In the genomic region with DNA sequence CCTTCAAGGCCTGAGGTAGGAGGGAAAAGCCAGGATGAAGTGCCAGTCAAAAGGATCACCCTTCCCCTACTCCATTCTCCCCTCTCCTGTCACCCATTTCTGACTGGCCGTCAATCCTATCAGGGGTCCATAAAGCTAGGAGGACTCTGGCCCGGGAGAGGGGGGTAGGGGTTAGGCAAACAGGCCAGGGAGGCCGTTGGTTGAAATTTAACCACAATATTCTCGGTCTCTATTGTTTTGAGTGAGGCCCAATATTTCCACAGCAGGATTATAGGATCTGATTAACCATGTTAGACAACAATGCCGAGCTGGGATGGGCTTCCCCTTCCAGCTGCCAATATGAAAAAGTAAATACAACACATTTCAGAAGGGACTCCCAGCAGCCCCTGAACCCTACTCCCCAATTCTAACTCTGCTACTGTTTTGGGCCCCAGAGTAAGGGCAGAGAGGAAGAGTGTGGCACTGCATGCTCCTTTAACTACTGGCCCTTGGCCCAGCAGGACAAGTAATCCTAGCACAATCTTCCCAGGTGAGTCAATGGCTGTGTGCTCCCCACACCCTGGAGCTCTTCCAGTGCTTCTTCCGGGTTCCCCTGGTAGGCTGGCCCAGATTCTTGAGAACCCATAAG, we compare ENCODE assay signal across 1 cellular context.
TF ChIP-seq lines count a peak whose summit lies in the region.

No MANE protein-coding gene starts in this region.

TF ChIP-seq in HepG2, 621 proteins besides CTCF, POLR2A, EP300 and RAD21 (continued from another document and continues in another):
- TF ChIP-seq, protein P1, sequence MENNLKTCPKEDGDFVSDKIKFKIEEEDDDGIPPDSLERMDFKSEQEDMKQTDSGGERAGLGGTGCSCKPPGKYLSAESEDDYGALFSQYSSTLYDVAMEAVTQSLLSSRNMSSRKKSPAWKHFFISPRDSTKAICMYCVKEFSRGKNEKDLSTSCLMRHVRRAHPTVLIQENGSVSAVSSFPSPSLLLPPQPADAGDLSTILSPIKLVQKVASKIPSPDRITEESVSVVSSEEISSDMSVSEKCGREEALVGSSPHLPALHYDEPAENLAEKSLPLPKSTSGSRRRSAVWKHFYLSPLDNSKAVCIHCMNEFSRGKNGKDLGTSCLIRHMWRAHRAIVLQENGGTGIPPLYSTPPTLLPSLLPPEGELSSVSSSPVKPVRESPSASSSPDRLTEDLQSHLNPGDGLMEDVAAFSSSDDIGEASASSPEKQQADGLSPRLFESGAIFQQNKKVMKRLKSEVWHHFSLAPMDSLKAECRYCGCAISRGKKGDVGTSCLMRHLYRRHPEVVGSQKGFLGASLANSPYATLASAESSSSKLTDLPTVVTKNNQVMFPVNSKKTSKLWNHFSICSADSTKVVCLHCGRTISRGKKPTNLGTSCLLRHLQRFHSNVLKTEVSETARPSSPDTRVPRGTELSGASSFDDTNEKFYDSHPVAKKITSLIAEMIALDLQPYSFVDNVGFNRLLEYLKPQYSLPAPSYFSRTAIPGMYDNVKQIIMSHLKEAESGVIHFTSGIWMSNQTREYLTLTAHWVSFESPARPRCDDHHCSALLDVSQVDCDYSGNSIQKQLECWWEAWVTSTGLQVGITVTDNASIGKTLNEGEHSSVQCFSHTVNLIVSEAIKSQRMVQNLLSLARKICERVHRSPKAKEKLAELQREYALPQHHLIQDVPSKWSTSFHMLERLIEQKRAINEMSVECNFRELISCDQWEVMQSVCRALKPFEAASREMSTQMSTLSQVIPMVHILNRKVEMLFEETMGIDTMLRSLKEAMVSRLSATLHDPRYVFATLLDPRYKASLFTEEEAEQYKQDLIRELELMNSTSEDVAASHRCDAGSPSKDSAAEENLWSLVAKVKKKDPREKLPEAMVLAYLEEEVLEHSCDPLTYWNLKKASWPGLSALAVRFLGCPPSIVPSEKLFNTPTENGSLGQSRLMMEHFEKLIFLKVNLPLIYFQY (CRISPR knock-in tag; IDR thresholded peaks at IDR 0.05; ENCODE audit: borderline replicate concordance), result peak; percentile 77; the same call in 1 of the 2 replicates
- TF ChIP-seq ZNF598 (CRISPR knock-in tag; IDR thresholded peaks at IDR 0.05; ENCODE audit: borderline replicate concordance), result peak; percentile 44; the same call in 1 of the 2 replicates
- no peak for TF ChIP-seq ZNF124 (CRISPR knock-in tag; IDR thresholded peaks at IDR 0.05)
- TF ChIP-seq KIAA2018 (CRISPR knock-in tag; IDR thresholded peaks at IDR 0.05; ENCODE audit: borderline replicate concordance), result no peak
- TF ChIP-seq, protein P2, sequence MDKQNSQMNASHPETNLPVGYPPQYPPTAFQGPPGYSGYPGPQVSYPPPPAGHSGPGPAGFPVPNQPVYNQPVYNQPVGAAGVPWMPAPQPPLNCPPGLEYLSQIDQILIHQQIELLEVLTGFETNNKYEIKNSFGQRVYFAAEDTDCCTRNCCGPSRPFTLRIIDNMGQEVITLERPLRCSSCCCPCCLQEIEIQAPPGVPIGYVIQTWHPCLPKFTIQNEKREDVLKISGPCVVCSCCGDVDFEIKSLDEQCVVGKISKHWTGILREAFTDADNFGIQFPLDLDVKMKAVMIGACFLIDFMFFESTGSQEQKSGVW (CRISPR knock-in tag; IDR thresholded peaks at IDR 0.05; ENCODE audit: borderline replicate concordance), result no peak
- TF ChIP-seq ZNF788 (CRISPR knock-in tag; IDR thresholded peaks at IDR 0.05; ENCODE audit: borderline replicate concordance), result no peak; the same call in 1 of the 2 replicates
- peak; percentile 25; the same call in 1 of the 2 replicates for TF ChIP-seq PHF8 (CRISPR knock-in tag; IDR thresholded peaks at IDR 0.05)
- TF ChIP-seq ZNF670 (CRISPR knock-in tag; IDR thresholded peaks at IDR 0.05; ENCODE audit: borderline replicate concordance), result 0 out of 2 replicates have a peak, but pooled peaks have one; percentile 52
- peak; percentile 51; the same call in 1 of the 2 replicates for TF ChIP-seq BORCS8-MEF2B (CRISPR knock-in tag; IDR thresholded peaks at IDR 0.05)
- TF ChIP-seq MIXL1 (CRISPR knock-in tag; IDR thresholded peaks at IDR 0.05), result peak; percentile 70
- TF ChIP-seq, protein P3, sequence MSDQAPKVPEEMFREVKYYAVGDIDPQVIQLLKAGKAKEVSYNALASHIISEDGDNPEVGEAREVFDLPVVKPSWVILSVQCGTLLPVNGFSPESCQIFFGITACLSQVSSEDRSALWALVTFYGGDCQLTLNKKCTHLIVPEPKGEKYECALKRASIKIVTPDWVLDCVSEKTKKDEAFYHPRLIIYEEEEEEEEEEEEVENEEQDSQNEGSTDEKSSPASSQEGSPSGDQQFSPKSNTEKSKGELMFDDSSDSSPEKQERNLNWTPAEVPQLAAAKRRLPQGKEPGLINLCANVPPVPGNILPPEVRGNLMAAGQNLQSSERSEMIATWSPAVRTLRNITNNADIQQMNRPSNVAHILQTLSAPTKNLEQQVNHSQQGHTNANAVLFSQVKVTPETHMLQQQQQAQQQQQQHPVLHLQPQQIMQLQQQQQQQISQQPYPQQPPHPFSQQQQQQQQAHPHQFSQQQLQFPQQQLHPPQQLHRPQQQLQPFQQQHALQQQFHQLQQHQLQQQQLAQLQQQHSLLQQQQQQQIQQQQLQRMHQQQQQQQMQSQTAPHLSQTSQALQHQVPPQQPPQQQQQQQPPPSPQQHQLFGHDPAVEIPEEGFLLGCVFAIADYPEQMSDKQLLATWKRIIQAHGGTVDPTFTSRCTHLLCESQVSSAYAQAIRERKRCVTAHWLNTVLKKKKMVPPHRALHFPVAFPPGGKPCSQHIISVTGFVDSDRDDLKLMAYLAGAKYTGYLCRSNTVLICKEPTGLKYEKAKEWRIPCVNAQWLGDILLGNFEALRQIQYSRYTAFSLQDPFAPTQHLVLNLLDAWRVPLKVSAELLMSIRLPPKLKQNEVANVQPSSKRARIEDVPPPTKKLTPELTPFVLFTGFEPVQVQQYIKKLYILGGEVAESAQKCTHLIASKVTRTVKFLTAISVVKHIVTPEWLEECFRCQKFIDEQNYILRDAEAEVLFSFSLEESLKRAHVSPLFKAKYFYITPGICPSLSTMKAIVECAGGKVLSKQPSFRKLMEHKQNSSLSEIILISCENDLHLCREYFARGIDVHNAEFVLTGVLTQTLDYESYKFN (CRISPR knock-in tag; conservative IDR thresholded peaks at IDR 0.05), result peak; percentile 97
- no peak for TF ChIP-seq IKZF4 (CRISPR knock-in tag; IDR thresholded peaks at IDR 0.05; ENCODE audit: borderline replicate concordance, low read depth, not compliant biosample characterization)
- TF ChIP-seq FLYWCH1 (CRISPR knock-in tag; IDR thresholded peaks at IDR 0.05), result no peak
- no peak for TF ChIP-seq MBNL3 (CRISPR knock-in tag; conservative IDR thresholded peaks at IDR 0.05)
- TF ChIP-seq PCBP1 (IDR thresholded peaks at IDR 0.05; ENCODE audit: borderline replicate concordance, low read depth, low read length), result no peak
- no peak for TF ChIP-seq ZSCAN29 (CRISPR knock-in tag; conservative IDR thresholded peaks at IDR 0.05)
- TF ChIP-seq, protein P4, sequence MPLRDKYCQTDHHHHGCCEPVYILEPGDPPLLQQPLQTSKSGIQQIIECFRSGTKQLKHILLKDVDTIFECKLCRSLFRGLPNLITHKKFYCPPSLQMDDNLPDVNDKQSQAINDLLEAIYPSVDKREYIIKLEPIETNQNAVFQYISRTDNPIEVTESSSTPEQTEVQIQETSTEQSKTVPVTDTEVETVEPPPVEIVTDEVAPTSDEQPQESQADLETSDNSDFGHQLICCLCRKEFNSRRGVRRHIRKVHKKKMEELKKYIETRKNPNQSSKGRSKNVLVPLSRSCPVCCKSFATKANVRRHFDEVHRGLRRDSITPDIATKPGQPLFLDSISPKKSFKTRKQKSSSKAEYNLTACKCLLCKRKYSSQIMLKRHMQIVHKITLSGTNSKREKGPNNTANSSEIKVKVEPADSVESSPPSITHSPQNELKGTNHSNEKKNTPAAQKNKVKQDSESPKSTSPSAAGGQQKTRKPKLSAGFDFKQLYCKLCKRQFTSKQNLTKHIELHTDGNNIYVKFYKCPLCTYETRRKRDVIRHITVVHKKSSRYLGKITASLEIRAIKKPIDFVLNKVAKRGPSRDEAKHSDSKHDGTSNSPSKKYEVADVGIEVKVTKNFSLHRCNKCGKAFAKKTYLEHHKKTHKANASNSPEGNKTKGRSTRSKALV (CRISPR knock-in tag; IDR thresholded peaks at IDR 0.05), result peak; percentile 66; the same call in 1 of the 2 replicates
- no peak for TF ChIP-seq ZNF790 (CRISPR knock-in tag; IDR thresholded peaks at IDR 0.05; ENCODE audit: borderline replicate concordance)
- no peak for TF ChIP-seq NONO (IDR thresholded peaks at IDR 0.05)
- peak; percentile 75; the same call in 1 of the 2 replicates for TF ChIP-seq NONO (CRISPR knock-in tag; conservative IDR thresholded peaks at IDR 0.05)
- no peak for TF ChIP-seq ZNF556 (CRISPR knock-in tag; IDR thresholded peaks at IDR 0.05; ENCODE audit: borderline replicate concordance)
- peak; percentile 92 for TF ChIP-seq HNF4A (CRISPR knock-in tag; IDR thresholded peaks at IDR 0.05)
- 0 out of 2 replicates have a peak, but pooled peaks have one; percentile 46 for TF ChIP-seq FUBP1 (CRISPR knock-in tag; IDR thresholded peaks at IDR 0.05; ENCODE audit: borderline replicate concordance)
- TF ChIP-seq KDM1A (CRISPR knock-in tag; IDR thresholded peaks at IDR 0.05), result no peak
- TF ChIP-seq ATF7-NPFF (CRISPR knock-in tag; IDR thresholded peaks at IDR 0.05; ENCODE audit: low read depth), result 0 out of 2 replicates have a peak, but pooled peaks have one; percentile 25
